11 cellular contexts compared by ENCODE assay signal in the genomic region with DNA sequence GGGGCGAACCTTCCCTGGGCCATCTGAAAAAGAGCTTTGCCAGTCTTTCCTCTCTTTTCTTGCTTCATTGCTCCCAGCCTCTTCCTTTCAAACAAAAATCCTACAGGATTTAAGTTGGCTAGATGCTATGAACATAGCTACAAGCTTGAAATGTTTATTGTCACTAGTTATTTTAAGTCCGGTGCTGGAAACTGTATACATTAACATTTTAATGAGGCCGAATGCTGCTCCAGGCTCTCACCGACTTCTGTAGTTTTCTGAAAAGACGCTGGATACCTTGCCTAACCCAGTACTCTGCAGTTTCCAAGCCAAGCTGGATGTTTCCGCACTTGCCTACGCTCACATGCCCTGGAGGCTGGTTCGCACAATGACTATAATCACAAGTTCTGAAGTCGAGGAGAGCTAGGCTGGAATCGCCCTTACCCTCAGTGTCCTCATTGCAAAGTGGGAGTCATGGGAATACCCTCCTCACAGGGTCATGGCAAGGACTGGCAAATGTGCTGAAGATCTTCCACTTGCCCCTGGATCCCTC. TPM values are rescaled to one million over a fixed set of nuclear protein-coding genes. Genes with fewer than 3 reads are reported as not detected.
DNase-seq lines count a peak whose midpoint lies in the region; ATAC-seq and TF ChIP-seq lines count a peak whose summit lies in the region.
"Had no signal": no experiment of that assay in that cellular context is flagged by ENCODE, and none has a peak within 500 bp of the region (broad histone marks: within the 10 kb centered on the region; RNA-seq: fewer than 3 reads in every experiment).

No MANE protein-coding gene starts in this region.

- H3K9me3 Mint-ChIP-seq in activated T-cell treated with anti-CD3 and anti-CD28 coated beads, Interleukin-2, amount 50 U/mL, for 72 hours: no peaks in the 10 kb centered on the region
- H3K9me3 Mint-ChIP-seq in mesothelial cell of epicardium (no peaks in the 10 kb centered on the region), type B pancreatic cell (no peaks in the 10 kb centered on the region)
- no peaks in the 10 kb centered on the region for H3K9me3 Mint-ChIP-seq in activated CD4-positive, alpha-beta T cell treated with anti-CD3 and anti-CD28 coated beads, Interleukin-2, amount 10 ng/mL, durations not matched to agents 7 days and 5 days

- CTCF ChIA-PET in activated CD4-positive, alpha-beta T cell treated with anti-CD3 and anti-CD28 coated beads, Interleukin-2, amount 10 ng/mL, durations not matched to agents 7 days and 5 days (lab: Charles Lee): interaction anchor here (1.0 to 2.6 kb wide), 6 partner anchors 10 to 40 kb away, joined by 3 to 7 read pairs (median 4); no protein-coding TSS in a partner anchor

- intact Hi-C loops in colonic mucosa (cut with DNase I): no loop called here

- POLR2A ChIA-PET in activated CD4-positive, alpha-beta T cell treated with anti-CD3 and anti-CD28 coated beads, Interleukin-2, amount 10 ng/mL, durations not matched to agents 7 days and 5 days (lab: Charles Lee): no interaction called here

- no peaks in the 10 kb centered on the region for H3K9me3 ChIP-seq in colonic mucosa

- DNase-seq in activated T-cell treated with anti-CD3 and anti-CD28 coated beads, Interleukin-2, amount 50 U/mL, for 72 hours: no peak
- no peak for DNase-seq in activated T-cell treated with anti-CD3 and anti-CD28 coated beads, Interleukin-2, amount 50 U/mL, for 1 hour
- DNase-seq in colonic mucosa: no peak
- DNase-seq in mesothelial cell of epicardium (ENCODE audit: low spot score in 2 of 2, unreplicated experiment in 2 of 2): no peak
- no peak for DNase-seq in type B pancreatic cell (ENCODE audit: extremely low spot score, unreplicated experiment)
- DNase-seq in activated CD4-positive, alpha-beta T cell treated with anti-CD3 and anti-CD28 coated beads, Interleukin-2, amount 10 ng/mL, durations not matched to agents 7 days and 5 days: no peak
- DNase-seq in activated CD4-positive, alpha-beta T cell treated with anti-CD3 and anti-CD28 coated beads for 48 hours: no peak
- DNase-seq: central memory CD4-positive, alpha-beta T cell; MV-4-11 had no signal

- peak overlapping the region; percentile 32 for H3K27ac ChIP-seq in colonic mucosa
- H3K27ac ChIP-seq: C4-2B had no signal

- no peaks in the 10 kb centered on the region for H3K36me3 ChIP-seq in colonic mucosa

- no peak overlapping the region for H3K9ac ChIP-seq in colonic mucosa (ENCODE audit: low read depth in 2 of 2, low read length in 2 of 2)

- no peak for ATAC-seq in activated T-cell treated with anti-CD3 and anti-CD28 coated beads, Interleukin-2, amount 50 U/mL, for 72 hours (replicated peaks in 1 of 2)
- ATAC-seq in HG03571 (IDR thresholded peaks at IDR 0.05; ENCODE audit: unreplicated experiment): no peak

- TF ChIP-seq CTCF in colonic mucosa (IDR thresholded peaks at IDR 0.05) (no peak), mesothelial cell of epicardium (IDR thresholded peaks at IDR 0.05; ENCODE audit: unreplicated experiment) (no peak), type B pancreatic cell (conservative IDR thresholded peaks at IDR 0.05) (no peak)

- H3K4me3 Mint-ChIP-seq in activated T-cell treated with anti-CD3 and anti-CD28 coated beads, Interleukin-2, amount 50 U/mL, for 72 hours: peak overlapping the region; percentile 71 to 85
- H3K4me3 Mint-ChIP-seq in mesothelial cell of epicardium (peak overlapping the region; percentile 60), type B pancreatic cell (peak overlapping the region; percentile 86)
- H3K4me3 Mint-ChIP-seq in activated CD4-positive, alpha-beta T cell treated with anti-CD3 and anti-CD28 coated beads, Interleukin-2, amount 10 ng/mL, durations not matched to agents 7 days and 5 days: no peak overlapping the region

- no peak overlapping the region for H3K27ac Mint-ChIP-seq in activated T-cell treated with anti-CD3 and anti-CD28 coated beads, Interleukin-2, amount 50 U/mL, for 72 hours
- H3K27ac Mint-ChIP-seq in mesothelial cell of epicardium: peak overlapping the region; percentile 96
- H3K27ac Mint-ChIP-seq in type B pancreatic cell: peak overlapping the region; percentile 98
- H3K27ac Mint-ChIP-seq in activated CD4-positive, alpha-beta T cell treated with anti-CD3 and anti-CD28 coated beads, Interleukin-2, amount 10 ng/mL, durations not matched to agents 7 days and 5 days: no peak overlapping the region

- H3K36me3 Mint-ChIP-seq in activated T-cell treated with anti-CD3 and anti-CD28 coated beads, Interleukin-2, amount 50 U/mL, for 72 hours (ENCODE audit: insufficient read depth in 2 of 2): no peaks in the 10 kb centered on the region
- no peaks in the 10 kb centered on the region for H3K36me3 Mint-ChIP-seq in mesothelial cell of epicardium
- no peaks in the 10 kb centered on the region for H3K36me3 Mint-ChIP-seq in type B pancreatic cell
- H3K36me3 Mint-ChIP-seq in activated CD4-positive, alpha-beta T cell treated with anti-CD3 and anti-CD28 coated beads, Interleukin-2, amount 10 ng/mL, durations not matched to agents 7 days and 5 days (ENCODE audit: low read depth): no peaks in the 10 kb centered on the region

- H3K4me1 ChIP-seq in colonic mucosa: no peaks in the 10 kb centered on the region

- peaks cover 41% of the 10 kb centered on the region for H3K4me1 Mint-ChIP-seq in activated T-cell treated with anti-CD3 and anti-CD28 coated beads, Interleukin-2, amount 50 U/mL, for 72 hours (ENCODE audit: low read depth)
- H3K4me1 Mint-ChIP-seq in mesothelial cell of epicardium (peaks cover 74% of the 10 kb centered on the region), type B pancreatic cell (ENCODE audit: unreplicated experiment) (peaks cover 54% of the 10 kb centered on the region)
- H3K4me1 Mint-ChIP-seq in activated CD4-positive, alpha-beta T cell treated with anti-CD3 and anti-CD28 coated beads, Interleukin-2, amount 10 ng/mL, durations not matched to agents 7 days and 5 days: peaks cover 32% of the 10 kb centered on the region

- H3K27me3 Mint-ChIP-seq in activated T-cell treated with anti-CD3 and anti-CD28 coated beads, Interleukin-2, amount 50 U/mL, for 72 hours (ENCODE audit: low read depth): peaks cover 11% of the 10 kb centered on the region
- no peaks in the 10 kb centered on the region for H3K27me3 Mint-ChIP-seq in mesothelial cell of epicardium (ENCODE audit: low read depth)
- H3K27me3 Mint-ChIP-seq in type B pancreatic cell: peaks cover 3% of the 10 kb centered on the region
- H3K27me3 Mint-ChIP-seq in activated CD4-positive, alpha-beta T cell treated with anti-CD3 and anti-CD28 coated beads, Interleukin-2, amount 10 ng/mL, durations not matched to agents 7 days and 5 days: peaks cover 31% of the 10 kb centered on the region

- no peaks in the 10 kb centered on the region for H3K27me3 ChIP-seq in colonic mucosa

- no peak overlapping the region for H3K4me3 ChIP-seq in colonic mucosa

RNA-seq across cellular contexts. Expression of gene LTBP2, which starts 39.1 kb away (rescaled TPM):
- total RNA-seq in activated T-cell treated with anti-CD3 and anti-CD28 coated beads, Interleukin-2, amount 50 U/mL, for 72 hours: under 1 TPM; 0.25 to 0.84 TPM
- 1 to 10 TPM; 1.9 to 3.7 TPM for total RNA-seq in colonic mucosa
- total RNA-seq in mesothelial cell of epicardium: 2.9 to 3.4 TPM (median 3.4 TPM) in 3 replicates
- 1.1 and 2.4 TPM in 2 replicates for total RNA-seq in type B pancreatic cell (ENCODE audit: low replicate concordance)
- under 1 TPM; 0.05 to 0.12 TPM for total RNA-seq in activated CD4-positive, alpha-beta T cell treated with anti-CD3 and anti-CD28 coated beads, Interleukin-2, amount 10 ng/mL, durations not matched to agents 7 days and 5 days

Comparison
In these comparisons a context has a peak if more than half of its experiments do, and no peak if none do; other contexts are left out.
1. H3K27ac Mint-ChIP-seq: peak in mesothelial cell of epicardium (single experiment) and type B pancreatic cell (single experiment); none in activated T-cell treated with anti-CD3 and anti-CD28 coated beads, Interleukin-2, amount 50 U/mL, for 72 hours (single experiment) and activated CD4-positive, alpha-beta T cell treated with anti-CD3 and anti-CD28 coated beads, Interleukin-2, amount 10 ng/mL, durations not matched to agents 7 days and 5 days (single experiment).